In the genomic region with DNA sequence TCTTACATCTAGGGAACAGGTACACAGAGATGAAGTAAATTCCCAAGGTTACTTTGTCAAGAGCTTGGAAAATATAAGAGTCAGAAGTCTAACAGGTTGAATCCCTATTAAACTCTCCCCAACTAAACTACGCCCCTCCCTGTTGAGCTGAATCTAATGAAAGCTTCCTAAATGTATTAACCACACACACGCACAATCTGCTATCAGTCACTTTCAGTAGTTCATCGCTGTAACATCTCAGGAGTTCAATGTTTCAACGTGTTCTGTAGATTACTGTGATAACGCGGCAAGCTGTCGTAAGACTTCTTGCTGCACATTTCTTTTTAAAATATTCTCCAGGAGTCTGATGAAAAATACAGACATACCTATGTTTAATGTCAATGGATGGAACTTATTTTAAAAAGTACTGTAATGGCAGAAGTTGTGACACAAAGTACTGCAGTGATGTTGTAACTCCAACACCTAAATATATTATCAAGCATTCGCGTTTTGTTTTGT, we compare ENCODE assay signal across 8 cellular contexts. TPM values are rescaled to one million over a fixed set of nuclear protein-coding genes. Genes with fewer than 3 reads are reported as not detected.
A peak's percentile ranks its signal among the peaks of the same experiment; 100 is the strongest.
DNase-seq lines count a peak whose midpoint lies in the region; ATAC-seq and TF ChIP-seq lines count a peak whose summit lies in the region.

No MANE protein-coding gene starts in this region.

- peak overlapping the region; percentile 56 to 69 for H3K4me3 ChIP-seq in Panc1 (ENCODE audit: low read depth in 2 of 2, low read length in 2 of 2)
- H3K4me3 ChIP-seq in endodermal cell (ENCODE audit: low read length): peak overlapping the region; percentile 91
- H3K4me3 ChIP-seq in parathyroid adenoma (ENCODE audit: low read depth, low read length): peak overlapping the region; percentile 99

- H3K4me1 Mint-ChIP-seq in activated CD8-positive, alpha-beta memory T cell treated with anti-CD3 and anti-CD28 coated beads, Interleukin-2, amount 10 ng/mL, durations not matched to agents 7 days and 5 days: peaks cover 24% of the 10 kb centered on the region
- H3K4me1 Mint-ChIP-seq in endodermal cell: peaks cover 12% of the 10 kb centered on the region

- TSS peak; percentile 98 for BruUV-seq in Panc1 (replicated peaks; lab: Mats Ljungman, UMichigan)

- peaks cover 28% of the 10 kb centered on the region for H3K36me3 ChIP-seq in Panc1 (ENCODE audit: control insufficient read depth, insufficient read depth, low read length)
- H3K36me3 ChIP-seq in endodermal cell (ENCODE audit: control insufficient read depth, insufficient read depth, low read length): peaks cover 29% of the 10 kb centered on the region
- H3K36me3 ChIP-seq in parathyroid adenoma (ENCODE audit: control insufficient read depth, insufficient read depth, low read length): no peaks in the 10 kb centered on the region

- in situ Hi-C loops in Panc1 (cut with HindIII; ENCODE audit: low pct_unique_long_range_greater_than_20kb, low sequenced_read_pairs): no loop called here

- H3K9me3 Mint-ChIP-seq in activated CD8-positive, alpha-beta memory T cell treated with anti-CD3 and anti-CD28 coated beads, Interleukin-2, amount 10 ng/mL, durations not matched to agents 7 days and 5 days (ENCODE audit: low read depth): no peaks in the 10 kb centered on the region
- H3K9me3 Mint-ChIP-seq in endodermal cell: no peaks in the 10 kb centered on the region

- H3K27ac ChIP-seq in Panc1 (ENCODE audit: low read length): peak overlapping the region; percentile 98
- H3K27ac ChIP-seq in endodermal cell (ENCODE audit: low read depth, low read length): no peak overlapping the region
- H3K27ac ChIP-seq in parathyroid adenoma: peak overlapping the region; percentile 99

- peak overlapping the region; percentile 63 for H2AFZ ChIP-seq in parathyroid adenoma

- peak overlapping the region; percentile 92 for H3K4me3 Mint-ChIP-seq in activated CD8-positive, alpha-beta memory T cell treated with anti-CD3 and anti-CD28 coated beads, Interleukin-2, amount 10 ng/mL, durations not matched to agents 7 days and 5 days
- H3K4me3 Mint-ChIP-seq in endodermal cell: peak overlapping the region; percentile 86

- H3K9me3 ChIP-seq in Panc1 (ENCODE audit: control insufficient read depth, insufficient read depth, low read depth, low read length) (no peaks in the 10 kb centered on the region), endodermal cell (ENCODE audit: control insufficient read depth, low read length) (no peaks in the 10 kb centered on the region), parathyroid adenoma (ENCODE audit: control insufficient read depth, low read length) (no peaks in the 10 kb centered on the region)

- ATAC-seq in activated CD8-positive, alpha-beta memory T cell treated with anti-CD3 and anti-CD28 coated beads, Interleukin-2, amount 10 ng/mL, durations not matched to agents 7 days and 5 days: no peak
- ATAC-seq in Panc1 (peak; percentile 1; the same call in 1 of the 2 replicates), HG02571 (IDR thresholded peaks at IDR 0.05; ENCODE audit: unreplicated experiment) (no peak), GM18498 (IDR thresholded peaks at IDR 0.05; ENCODE audit: unreplicated experiment) (no peak)

- no peaks in the 10 kb centered on the region for H3K27me3 Mint-ChIP-seq in activated CD8-positive, alpha-beta memory T cell treated with anti-CD3 and anti-CD28 coated beads, Interleukin-2, amount 10 ng/mL, durations not matched to agents 7 days and 5 days
- no peaks in the 10 kb centered on the region for H3K27me3 Mint-ChIP-seq in endodermal cell (ENCODE audit: insufficient read depth)

- CTCF ChIA-PET in activated CD8-positive, alpha-beta memory T cell treated with anti-CD3 and anti-CD28 coated beads, Interleukin-2, amount 10 ng/mL, durations not matched to agents 7 days and 5 days (lab: Charles Lee): interaction anchor here (0.8 to 3.9 kb wide), 8 partner anchors 14 to 406 kb away, joined by 3 to 27 read pairs (median 4); a partner anchor contains a TSS
- CTCF ChIA-PET in Panc1 (lab: Charles Lee): interaction anchor here (0.6 to 1.6 kb wide), 4 partner anchors 21 to 148 kb away, joined by 4 to 8 read pairs (median 4); no protein-coding TSS in a partner anchor

- 69 to 91% methylated on average over 4 to 9 of the region's 9 CpGs for WGBS in endodermal cell (ENCODE audit: insufficient coverage in 1 of 2, insufficient read length in 1 of 2), 2 experiments

- H3K36me3 Mint-ChIP-seq in activated CD8-positive, alpha-beta memory T cell treated with anti-CD3 and anti-CD28 coated beads, Interleukin-2, amount 10 ng/mL, durations not matched to agents 7 days and 5 days: peaks cover 36% of the 10 kb centered on the region
- H3K36me3 Mint-ChIP-seq in endodermal cell (ENCODE audit: low read depth): peaks cover 31% of the 10 kb centered on the region

- intact Hi-C loops in Panc1 (cut with micrococcal nuclease; ENCODE audit: unreplicated experiment): no loop called here

- peak overlapping the region; percentile 18 for H3K9ac ChIP-seq in endodermal cell (ENCODE audit: extremely low read depth, low read length, poor library complexity, severe bottlenecking)
- H3K9ac ChIP-seq in parathyroid adenoma: no peak overlapping the region

- DNase-seq in activated CD8-positive, alpha-beta memory T cell treated with anti-CD3 and anti-CD28 coated beads, Interleukin-2, amount 10 ng/mL, durations not matched to agents 7 days and 5 days: no peak
- no peak for DNase-seq in activated CD8-positive, alpha-beta memory T cell treated with anti-CD3 and anti-CD28 coated beads for 24 hours
- DNase-seq in Panc1 (ENCODE audit: low read depth, low spot score): no peak
- DNase-seq in endodermal cell: no peak
- no peak for DNase-seq in NCI-H1436 (lab: John Stamatoyannopoulos, UW)

- peak overlapping the region; percentile 52 for H3K4me2 ChIP-seq in parathyroid adenoma (ENCODE audit: low read length)

- H3K27ac Mint-ChIP-seq in activated CD8-positive, alpha-beta memory T cell treated with anti-CD3 and anti-CD28 coated beads, Interleukin-2, amount 10 ng/mL, durations not matched to agents 7 days and 5 days: peak overlapping the region; percentile 98
- H3K27ac Mint-ChIP-seq in endodermal cell: peak overlapping the region; percentile 95

- peaks cover 28% of the 10 kb centered on the region for H3K79me2 ChIP-seq in parathyroid adenoma

- no peak for TF ChIP-seq CTCF in Panc1 (IDR thresholded peaks at IDR 0.05)
- no peak for TF ChIP-seq CTCF in endodermal cell (conservative IDR thresholded peaks at IDR 0.05)
- TF ChIP-seq CTCF in parathyroid adenoma (IDR thresholded peaks at IDR 0.05): no peak

- H3K4me1 ChIP-seq in Panc1 (ENCODE audit: control insufficient read depth, insufficient read depth, low read length) (peaks cover 16% of the 10 kb centered on the region), endodermal cell (ENCODE audit: control insufficient read depth, insufficient read depth, low read length) (no peaks in the 10 kb centered on the region), parathyroid adenoma (peaks cover 13% of the 10 kb centered on the region)

- H3K27me3 ChIP-seq in Panc1 (ENCODE audit: control insufficient read depth, insufficient read depth, low read length) (no peaks in the 10 kb centered on the region), endodermal cell (ENCODE audit: control insufficient read depth, insufficient read depth, low read length, poor library complexity, severe bottlenecking) (no peaks in the 10 kb centered on the region), parathyroid adenoma (ENCODE audit: control insufficient read depth, insufficient read depth, low read length) (no peaks in the 10 kb centered on the region)

- POLR2A ChIA-PET in Panc1 (lab: Charles Lee): interaction anchor here (0.6 to 1.0 kb wide), 4 partner anchors 10 to 92 kb away, joined by 3 to 10 read pairs (median 4); no protein-coding TSS in a partner anchor

RNA-seq across cellular contexts. Expression of a gene that starts 0.6 kb away (rescaled TPM):
- 100 to 1,000 TPM; 360 to 485 TPM for total RNA-seq in activated CD8-positive, alpha-beta memory T cell treated with anti-CD3 and anti-CD28 coated beads, Interleukin-2, amount 10 ng/mL, durations not matched to agents 7 days and 5 days
- total RNA-seq in Panc1 (2021; ENCODE audit: unreplicated experiment): 469 TPM
- 385 TPM for polyA plus RNA-seq in Panc1 (2012; ENCODE audit: insufficient read length)
- total RNA-seq in endodermal cell: 100 to 1,000 TPM; 522 to 531 TPM
- 694 TPM for polyA plus RNA-seq in endodermal cell (2013, experiment 1 of 2)
- 600 TPM for polyA plus RNA-seq in endodermal cell (2013, experiment 2 of 2)

RNA-seq across cellular contexts. Expression of a gene that starts 51.7 kb away (rescaled TPM):
- 10 to 100 TPM; 28.9 to 29.3 TPM for total RNA-seq in activated CD8-positive, alpha-beta memory T cell treated with anti-CD3 and anti-CD28 coated beads, Interleukin-2, amount 10 ng/mL, durations not matched to agents 7 days and 5 days
- total RNA-seq in Panc1 (2021; ENCODE audit: unreplicated experiment) (33.7 TPM), endodermal cell (10 to 100 TPM; 10.6 to 16.3 TPM)
- polyA plus RNA-seq in Panc1 (2012; ENCODE audit: insufficient read length): 15.8 TPM
- polyA plus RNA-seq in endodermal cell (2013, experiment 1 of 2): 24.7 TPM
- polyA plus RNA-seq in endodermal cell (2013, experiment 2 of 2): 30.5 TPM

RNA-seq across cellular contexts. Expression of a gene that starts 52.2 kb away (rescaled TPM):
- total RNA-seq in activated CD8-positive, alpha-beta memory T cell treated with anti-CD3 and anti-CD28 coated beads, Interleukin-2, amount 10 ng/mL, durations not matched to agents 7 days and 5 days: 10 to 100 TPM; 27.9 to 36.3 TPM
- 15.6 TPM for total RNA-seq in Panc1 (2021; ENCODE audit: unreplicated experiment)
- polyA plus RNA-seq in Panc1 (2012; ENCODE audit: insufficient read length): 5.7 TPM
- 10 to 100 TPM; 23.8 to 32.4 TPM for total RNA-seq in endodermal cell
- 20.6 TPM for polyA plus RNA-seq in endodermal cell (2013, experiment 1 of 2)
- 20.0 TPM for polyA plus RNA-seq in endodermal cell (2013, experiment 2 of 2)
